19 cellular contexts compared by ENCODE assay signal in the genomic region with DNA sequence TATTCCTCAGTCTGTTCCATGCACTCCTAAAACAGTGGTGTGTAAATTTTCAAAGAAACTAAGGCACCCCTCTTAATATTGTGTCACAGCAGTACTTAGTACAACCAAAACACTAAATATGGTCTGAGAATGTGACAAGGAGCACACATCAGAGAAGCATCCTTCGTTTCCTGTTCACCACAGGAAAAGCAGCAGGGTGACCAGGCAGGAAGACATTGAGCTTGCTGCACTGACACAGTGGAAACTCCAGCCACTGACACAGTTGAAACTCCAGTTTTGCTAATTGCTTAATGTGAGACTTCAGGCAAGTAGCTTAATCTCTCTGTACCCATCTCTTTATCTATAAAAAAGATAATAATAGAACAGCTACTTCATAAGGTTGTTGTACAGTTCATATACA.
A peak's percentile ranks its signal among the peaks of the same experiment; 100 is the strongest.
DNase-seq lines count a peak whose midpoint lies in the region; ATAC-seq and TF ChIP-seq lines count a peak whose summit lies in the region.
"Had no signal": no experiment of that assay in that cellular context is flagged by ENCODE, and none has a peak within 500 bp of the region (broad histone marks: within the 10 kb centered on the region; RNA-seq: fewer than 3 reads in every experiment).

No MANE protein-coding gene starts in this region.

- H3K4me3 Mint-ChIP-seq in GM23338 (no peak overlapping the region), endothelial cell (ENCODE audit: unreplicated experiment) (no peak overlapping the region), H9 (no peak overlapping the region), mesothelial cell of epicardium (no peak overlapping the region)
- H3K4me3 Mint-ChIP-seq: B cell; CD4-positive, alpha-beta T cell; CD8-positive, alpha-beta T cell had no signal

- H3K79me1 ChIP-seq in mesendoderm (ENCODE audit: low read length) (no peaks in the 10 kb centered on the region), H9 (ENCODE audit: insufficient read depth, low read depth, low read length, poor library complexity, severe bottlenecking) (no peaks in the 10 kb centered on the region)

- H3K27ac ChIP-seq in GM23338 (ENCODE audit: low read depth): no peak overlapping the region
- 0 out of 2 replicates have a peak overlapping the region, but pooled peaks have one; percentile 38 for H3K27ac ChIP-seq in SK-N-MC
- no peak overlapping the region for H3K27ac ChIP-seq in mesendoderm (ENCODE audit: low read depth, low read length)
- H3K27ac ChIP-seq in H9 (ENCODE audit: insufficient read length, low read depth, low read length): no peak overlapping the region
- H3K27ac ChIP-seq: BLaER1 treated with 17β-estradiol and CSF1 and Interleukin-3, amounts not matched to agents 10 nM and 100 nM; C4-2B had no signal

- H3K9ac ChIP-seq in SK-N-MC (ENCODE audit: insufficient read length) (no peak overlapping the region), mesendoderm (ENCODE audit: low read length) (no peak overlapping the region), H9 (ENCODE audit: extremely low read depth, insufficient read length, low read length) (no peak overlapping the region)
- H3K9ac ChIP-seq: BLaER1 treated with 17β-estradiol and CSF1 and Interleukin-3, amounts not matched to agents 10 nM and 100 nM had no signal

- no peaks in the 10 kb centered on the region for H3F3A ChIP-seq in GM23338 (replicated peaks; ENCODE audit: low read depth)

- H3K4me2 ChIP-seq in GM23338 (no peak overlapping the region), mesendoderm (ENCODE audit: low read length) (no peak overlapping the region), H9 (ENCODE audit: insufficient read depth, insufficient read length, low read length) (no peak overlapping the region)

- H2BK120ac ChIP-seq in mesendoderm (ENCODE audit: low read depth, low read length) (no peak overlapping the region), H9 (ENCODE audit: low read depth, low read length, poor library complexity, severe bottlenecking) (no peak overlapping the region)

- H2AK5ac ChIP-seq in mesendoderm (ENCODE audit: low read length): no peak overlapping the region
- no peak overlapping the region for H2AK5ac ChIP-seq in H9 (ENCODE audit: insufficient read length, low read length)

- H3K9me2 ChIP-seq in GM23338 (ENCODE audit: insufficient read depth): no peaks in the 10 kb centered on the region

- H3K4me1 ChIP-seq in GM23338 (ENCODE audit: insufficient read depth): peaks cover 5% of the 10 kb centered on the region; the same call in 1 of the 2 replicates
- no peaks in the 10 kb centered on the region for H3K4me1 ChIP-seq in mesendoderm (ENCODE audit: control insufficient read depth, low read depth, low read length)
- no peaks in the 10 kb centered on the region for H3K4me1 ChIP-seq in H9 (ENCODE audit: insufficient read depth, low read length)
- H3K4me1 ChIP-seq: Caco-2 had no signal

- WGBS in mesendoderm (ENCODE audit: extremely low coverage, insufficient coverage, low lambda C conversion rate): no CpG with 5 or more reads among the region's 1 CpG
- no CpG with 5 or more reads among the region's 1 CpG for WGBS in H9 (ENCODE audit: extremely low coverage, insufficient read length, low lambda C conversion rate)

- H3K4me3 ChIP-seq in GM23338: no peak overlapping the region
- H3K4me3 ChIP-seq in SK-N-MC: 0 out of 2 replicates have a peak overlapping the region, but pooled peaks have one; percentile 8
- H3K4me3 ChIP-seq in mesendoderm (ENCODE audit: low read length): no peak overlapping the region
- H3K4me3 ChIP-seq: BLaER1 treated with 17β-estradiol and CSF1 and Interleukin-3, amounts not matched to agents 10 nM and 100 nM had no signal

- H2BK5ac ChIP-seq in mesendoderm (ENCODE audit: low read length) (no peak overlapping the region), H9 (ENCODE audit: insufficient read length, low read length) (no peak overlapping the region)

- H2BK20ac ChIP-seq in H9 (ENCODE audit: low read depth, low read length, poor library complexity, severe bottlenecking): no peak overlapping the region

- no peaks in the 10 kb centered on the region for H3K36me3 Mint-ChIP-seq in GM23338 (ENCODE audit: low read depth)
- H3K36me3 Mint-ChIP-seq in endothelial cell (ENCODE audit: low read depth, unreplicated experiment): no peaks in the 10 kb centered on the region
- H3K36me3 Mint-ChIP-seq in H9 (ENCODE audit: insufficient read depth in 1 of 3, low read depth in 3 of 3): peaks cover 0 to 2% (median 0%) of the 10 kb centered on the region in 3 experiments; a peak in 2 of 7 replicates
- no peaks in the 10 kb centered on the region for H3K36me3 Mint-ChIP-seq in mesothelial cell of epicardium
- H3K36me3 Mint-ChIP-seq: CD8-positive, alpha-beta T cell had no signal

- H4K20me1 ChIP-seq in GM23338 (replicated peaks; ENCODE audit: insufficient read depth) (no peaks in the 10 kb centered on the region), H9 (ENCODE audit: control insufficient read depth, insufficient read depth, insufficient read length) (no peaks in the 10 kb centered on the region)
- H4K20me1 ChIP-seq: BLaER1 treated with 17β-estradiol and CSF1 and Interleukin-3, amounts not matched to agents 10 nM and 100 nM had no signal

- H3K27me3 Mint-ChIP-seq in GM23338 (ENCODE audit: insufficient read depth, low read depth, poor library complexity) (peaks cover 3% of the 10 kb centered on the region), endothelial cell (ENCODE audit: unreplicated experiment) (no peaks in the 10 kb centered on the region), H9 (ENCODE audit: low read depth) (no peaks in the 10 kb centered on the region), mesothelial cell of epicardium (ENCODE audit: low read depth) (no peaks in the 10 kb centered on the region)

- H3K9me3 ChIP-seq in SK-N-MC (ENCODE audit: low read depth, low read length): no peaks in the 10 kb centered on the region
- no peaks in the 10 kb centered on the region for H3K9me3 ChIP-seq in H9 (ENCODE audit: control insufficient read depth, low read depth, low read length)
- H3K9me3 ChIP-seq: Caco-2 had no signal

- H3K27me3 ChIP-seq in GM23338 (ENCODE audit: insufficient read depth) (no peaks in the 10 kb centered on the region), mesendoderm (ENCODE audit: insufficient read depth, low read length, poor library complexity) (no peaks in the 10 kb centered on the region), H9 (ENCODE audit: insufficient read depth, low read length) (no peaks in the 10 kb centered on the region)
- H3K27me3 ChIP-seq: BLaER1 treated with 17β-estradiol and CSF1 and Interleukin-3, amounts not matched to agents 10 nM and 100 nM had no signal

- no peak overlapping the region for H3T11ph ChIP-seq in H9 (ENCODE audit: low read length)

- no peak overlapping the region for H4K91ac ChIP-seq in H9 (ENCODE audit: insufficient read length, low read depth, low read length)

- no peaks in the 10 kb centered on the region for H3K36me3 ChIP-seq in GM23338 (ENCODE audit: insufficient read depth)
- H3K36me3 ChIP-seq in SK-N-MC (ENCODE audit: insufficient read depth, low read length): no peaks in the 10 kb centered on the region
- no peaks in the 10 kb centered on the region for H3K36me3 ChIP-seq in mesendoderm (ENCODE audit: control insufficient read depth, insufficient read depth, low read length)
- H3K36me3 ChIP-seq: BLaER1 treated with 17β-estradiol and CSF1 and Interleukin-3, amounts not matched to agents 10 nM and 100 nM had no signal

- peak overlapping the region; percentile 49; the same call in 1 of the 2 replicates for H3K27ac Mint-ChIP-seq in GM23338
- H3K27ac Mint-ChIP-seq in endothelial cell (ENCODE audit: unreplicated experiment): no peak overlapping the region
- no peak overlapping the region for H3K27ac Mint-ChIP-seq in H9
- no peak overlapping the region for H3K27ac Mint-ChIP-seq in mesothelial cell of epicardium
- H3K27ac Mint-ChIP-seq: B cell; CD4-positive, alpha-beta T cell; CD8-positive, alpha-beta T cell had no signal

- H3K23me2 ChIP-seq in H9 (ENCODE audit: insufficient read length, low read depth, low read length, poor library complexity, severe bottlenecking): no peaks in the 10 kb centered on the region

- ATAC-seq in GM23338: no peak
- ATAC-seq: CD8-positive, alpha-beta T cell had no signal

- DNase-seq in GM23338 (ENCODE audit: low spot score) (no peak), SK-N-MC (ENCODE audit: low read depth, low spot score) (peak; percentile 35), endothelial cell (ENCODE audit: low spot score) (peak; percentile 20), mesendoderm (peak; percentile 21), H9 (no peak), mesothelial cell of epicardium (ENCODE audit: low spot score in 2 of 2, unreplicated experiment in 2 of 2) (no peak), NAMALWA (ENCODE audit: low spot score) (no peak), NCI-H446 treated with DMSO at 0.1 percent for 48 hours (lab: John Stamatoyannopoulos, UW) (no peak)
- DNase-seq: 8988T; AML-193; Caco-2; Calu3; CD4-positive, alpha-beta T cell; CD8-positive, alpha-beta T cell; DMS79 treated with DMSO at 0.1 percent for 48 hours; GF-D8 had no signal

- H3K14ac ChIP-seq in H9 (ENCODE audit: insufficient read depth, low read length): no peak overlapping the region

- H2BK15ac ChIP-seq in mesendoderm (replicated peaks; ENCODE audit: low read depth): no peak overlapping the region
- H2BK15ac ChIP-seq in H9 (ENCODE audit: low read depth, low read length): no peak overlapping the region

- TF ChIP-seq CTCF in GM23338 (conservative IDR thresholded peaks at IDR 0.05; ENCODE audit: low read depth in 2 of 2) (no peak), endothelial cell (IDR thresholded peaks at IDR 0.05; ENCODE audit: unreplicated experiment) (no peak), H9 (conservative IDR thresholded peaks at IDR 0.05) (no peak), mesothelial cell of epicardium (IDR thresholded peaks at IDR 0.05; ENCODE audit: unreplicated experiment) (no peak)

- H3K79me2 ChIP-seq in GM23338 (replicated peaks; ENCODE audit: insufficient read depth) (no peaks in the 10 kb centered on the region), mesendoderm (ENCODE audit: control insufficient read depth, insufficient read depth, low read length) (no peaks in the 10 kb centered on the region), H9 (ENCODE audit: insufficient read depth, low read length) (no peaks in the 10 kb centered on the region)

- H3K18ac ChIP-seq in mesendoderm (ENCODE audit: low read length) (no peak overlapping the region), H9 (ENCODE audit: insufficient read length, low read depth, low read length) (no peak overlapping the region)

- H3K23ac ChIP-seq in mesendoderm (ENCODE audit: low read length): no peak overlapping the region
- H3K23ac ChIP-seq in H9 (ENCODE audit: insufficient read length, low read depth, low read length): no peak overlapping the region

- H4K5ac ChIP-seq in mesendoderm (ENCODE audit: low read length): no peak overlapping the region
- no peak overlapping the region for H4K5ac ChIP-seq in H9 (ENCODE audit: insufficient read length, low read depth, low read length)

- H3K56ac ChIP-seq in mesendoderm (ENCODE audit: low read length) (no peak overlapping the region), H9 (ENCODE audit: insufficient read length, low read depth, low read length) (no peak overlapping the region)

- H4K8ac ChIP-seq in mesendoderm (ENCODE audit: low read depth, low read length) (no peak overlapping the region), H9 (replicated peaks; ENCODE audit: insufficient read length, low read depth, low read length) (no peak overlapping the region)

- H3K4me1 Mint-ChIP-seq in GM23338: peaks cover 7% of the 10 kb centered on the region
- H3K4me1 Mint-ChIP-seq in endothelial cell (ENCODE audit: unreplicated experiment): peaks cover 9% of the 10 kb centered on the region
- H3K4me1 Mint-ChIP-seq in H9: no peaks in the 10 kb centered on the region
- H3K4me1 Mint-ChIP-seq in mesothelial cell of epicardium: no peaks in the 10 kb centered on the region
- H3K4me1 Mint-ChIP-seq: B cell had no signal

- no peak overlapping the region for H2BK12ac ChIP-seq in H9 (ENCODE audit: insufficient read length, low read depth, low read length)

- H3K4ac ChIP-seq in mesendoderm (ENCODE audit: low read depth, low read length): no peak overlapping the region
- no peak overlapping the region for H3K4ac ChIP-seq in H9 (ENCODE audit: low read depth, low read length)

- H2AFZ ChIP-seq in GM23338 (no peak overlapping the region), H9 (ENCODE audit: low read length) (no peak overlapping the region)

- H3K9me3 Mint-ChIP-seq in GM23338 (peaks cover 10% of the 10 kb centered on the region; the same call in 2 of the 3 replicates), endothelial cell (ENCODE audit: unreplicated experiment) (no peaks in the 10 kb centered on the region), H9 (peaks cover 6% of the 10 kb centered on the region in 2 experiments; a peak in 4 of 5 replicates), mesothelial cell of epicardium (peaks cover 27% of the 10 kb centered on the region)

Comparison
In these comparisons a context has a peak if more than half of its experiments do, and no peak if none do; other contexts are left out.
1. DNase-seq: peak in SK-N-MC (single experiment), endothelial cell (single experiment) and mesendoderm (single experiment); none in GM23338 (single experiment), H9 (single experiment), mesothelial cell of epicardium (0 of 2), NAMALWA (single experiment) and NCI-H446 treated with DMSO at 0.1 percent for 48 hours (single experiment).